ENCODE assay signal across 1 cellular context in the genomic region with DNA sequence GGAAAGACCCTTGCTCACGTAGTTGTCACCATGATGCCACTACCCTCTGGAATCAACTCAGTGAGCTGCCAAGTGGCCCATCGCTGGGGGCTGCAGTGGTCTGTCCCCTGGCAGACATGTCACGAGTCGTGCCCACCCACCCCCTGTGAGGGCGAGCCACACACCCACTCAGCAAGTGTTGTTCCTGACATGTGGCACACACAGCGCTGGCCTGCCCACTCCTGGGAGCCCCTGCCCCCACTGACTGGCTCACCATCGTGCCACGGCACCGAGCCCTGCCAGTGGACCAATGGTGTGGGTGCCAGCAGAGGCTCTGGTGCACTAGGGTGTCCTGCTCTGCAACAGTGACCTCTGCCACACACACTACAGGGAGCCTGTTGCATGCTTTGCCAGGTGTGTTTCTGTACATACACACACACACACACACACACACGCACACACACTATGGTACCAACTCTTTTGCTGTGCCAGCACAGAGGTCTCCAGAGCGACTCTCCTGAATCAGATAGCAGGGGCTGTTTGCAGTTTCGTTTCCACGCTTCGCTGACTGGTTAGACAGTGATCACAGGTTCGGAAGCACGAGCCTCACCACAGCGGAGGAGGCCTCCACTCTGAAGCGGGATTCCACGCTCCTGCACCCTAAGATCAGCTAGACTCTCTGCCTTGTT.
TF ChIP-seq lines count a peak whose summit lies in the region.

No MANE protein-coding gene starts in this region.

TF ChIP-seq in GM23338, 12 proteins besides CTCF, POLR2A, EP300 and RAD21 (continued from another document):
- TF ChIP-seq, protein P1, sequence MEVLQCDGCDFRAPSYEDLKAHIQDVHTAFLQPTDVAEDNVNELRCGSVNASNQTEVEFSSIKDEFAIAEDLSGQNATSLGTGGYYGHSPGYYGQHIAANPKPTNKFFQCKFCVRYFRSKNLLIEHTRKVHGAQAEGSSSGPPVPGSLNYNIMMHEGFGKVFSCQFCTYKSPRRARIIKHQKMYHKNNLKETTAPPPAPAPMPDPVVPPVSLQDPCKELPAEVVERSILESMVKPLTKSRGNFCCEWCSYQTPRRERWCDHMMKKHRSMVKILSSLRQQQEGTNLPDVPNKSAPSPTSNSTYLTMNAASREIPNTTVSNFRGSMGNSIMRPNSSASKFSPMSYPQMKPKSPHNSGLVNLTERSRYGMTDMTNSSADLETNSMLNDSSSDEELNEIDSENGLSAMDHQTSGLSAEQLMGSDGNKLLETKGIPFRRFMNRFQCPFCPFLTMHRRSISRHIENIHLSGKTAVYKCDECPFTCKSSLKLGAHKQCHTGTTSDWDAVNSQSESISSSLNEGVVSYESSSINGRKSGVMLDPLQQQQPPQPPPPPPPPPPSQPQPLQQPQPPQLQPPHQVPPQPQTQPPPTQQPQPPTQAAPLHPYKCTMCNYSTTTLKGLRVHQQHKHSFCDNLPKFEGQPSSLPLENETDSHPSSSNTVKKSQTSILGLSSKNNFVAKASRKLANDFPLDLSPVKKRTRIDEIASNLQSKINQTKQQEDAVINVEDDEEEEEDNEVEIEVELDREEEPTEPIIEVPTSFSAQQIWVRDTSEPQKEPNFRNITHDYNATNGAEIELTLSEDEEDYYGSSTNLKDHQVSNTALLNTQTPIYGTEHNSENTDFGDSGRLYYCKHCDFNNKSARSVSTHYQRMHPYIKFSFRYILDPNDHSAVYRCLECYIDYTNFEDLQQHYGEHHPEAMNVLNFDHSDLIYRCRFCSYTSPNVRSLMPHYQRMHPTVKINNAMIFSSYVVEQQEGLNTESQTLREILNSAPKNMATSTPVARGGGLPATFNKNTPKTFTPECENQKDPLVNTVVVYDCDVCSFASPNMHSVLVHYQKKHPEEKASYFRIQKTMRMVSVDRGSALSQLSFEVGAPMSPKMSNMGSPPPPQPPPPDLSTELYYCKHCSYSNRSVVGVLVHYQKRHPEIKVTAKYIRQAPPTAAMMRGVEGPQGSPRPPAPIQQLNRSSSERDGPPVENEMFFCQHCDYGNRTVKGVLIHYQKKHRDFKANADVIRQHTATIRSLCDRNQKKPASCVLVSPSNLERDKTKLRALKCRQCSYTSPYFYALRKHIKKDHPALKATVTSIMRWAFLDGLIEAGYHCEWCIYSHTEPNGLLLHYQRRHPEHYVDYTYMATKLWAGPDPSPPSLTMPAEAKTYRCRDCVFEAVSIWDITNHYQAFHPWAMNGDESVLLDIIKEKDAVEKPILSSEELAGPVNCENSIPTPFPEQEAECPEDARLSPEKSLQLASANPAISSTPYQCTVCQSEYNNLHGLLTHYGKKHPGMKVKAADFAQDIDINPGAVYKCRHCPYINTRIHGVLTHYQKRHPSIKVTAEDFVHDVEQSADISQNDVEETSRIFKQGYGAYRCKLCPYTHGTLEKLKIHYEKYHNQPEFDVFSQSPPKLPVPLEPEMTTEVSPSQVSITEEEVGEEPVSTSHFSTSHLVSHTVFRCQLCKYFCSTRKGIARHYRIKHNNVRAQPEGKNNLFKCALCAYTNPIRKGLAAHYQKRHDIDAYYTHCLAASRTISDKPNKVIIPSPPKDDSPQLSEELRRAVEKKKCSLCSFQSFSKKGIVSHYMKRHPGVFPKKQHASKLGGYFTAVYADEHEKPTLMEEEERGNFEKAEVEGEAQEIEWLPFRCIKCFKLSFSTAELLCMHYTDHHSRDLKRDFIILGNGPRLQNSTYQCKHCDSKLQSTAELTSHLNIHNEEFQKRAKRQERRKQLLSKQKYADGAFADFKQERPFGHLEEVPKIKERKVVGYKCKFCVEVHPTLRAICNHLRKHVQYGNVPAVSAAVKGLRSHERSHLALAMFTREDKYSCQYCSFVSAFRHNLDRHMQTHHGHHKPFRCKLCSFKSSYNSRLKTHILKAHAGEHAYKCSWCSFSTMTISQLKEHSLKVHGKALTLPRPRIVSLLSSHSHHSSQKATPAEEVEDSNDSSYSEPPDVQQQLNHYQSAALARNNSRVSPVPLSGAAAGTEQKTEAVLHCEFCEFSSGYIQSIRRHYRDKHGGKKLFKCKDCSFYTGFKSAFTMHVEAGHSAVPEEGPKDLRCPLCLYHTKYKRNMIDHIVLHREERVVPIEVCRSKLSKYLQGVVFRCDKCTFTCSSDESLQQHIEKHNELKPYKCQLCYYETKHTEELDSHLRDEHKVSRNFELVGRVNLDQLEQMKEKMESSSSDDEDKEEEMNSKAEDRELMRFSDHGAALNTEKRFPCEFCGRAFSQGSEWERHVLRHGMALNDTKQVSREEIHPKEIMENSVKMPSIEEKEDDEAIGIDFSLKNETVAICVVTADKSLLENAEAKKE (CRISPR knock-in tag; IDR thresholded peaks at IDR 0.05), result no peak
- TF ChIP-seq STAT1 (IDR thresholded peaks at IDR 0.05; ENCODE audit: unreplicated experiment), result no peak
- TF ChIP-seq ZNF331 (CRISPR knock-in tag; IDR thresholded peaks at IDR 0.05; ENCODE audit: low read depth), result no peak
- TF ChIP-seq ZNF114 (CRISPR knock-in tag; IDR thresholded peaks at IDR 0.05), result no peak
- TF ChIP-seq JUNB (IDR thresholded peaks at IDR 0.05; ENCODE audit: unreplicated experiment), result no peak
- no peak for TF ChIP-seq EZH2 (IDR thresholded peaks at IDR 0.05; ENCODE audit: low read depth, unreplicated experiment)
- TF ChIP-seq, protein P2, sequence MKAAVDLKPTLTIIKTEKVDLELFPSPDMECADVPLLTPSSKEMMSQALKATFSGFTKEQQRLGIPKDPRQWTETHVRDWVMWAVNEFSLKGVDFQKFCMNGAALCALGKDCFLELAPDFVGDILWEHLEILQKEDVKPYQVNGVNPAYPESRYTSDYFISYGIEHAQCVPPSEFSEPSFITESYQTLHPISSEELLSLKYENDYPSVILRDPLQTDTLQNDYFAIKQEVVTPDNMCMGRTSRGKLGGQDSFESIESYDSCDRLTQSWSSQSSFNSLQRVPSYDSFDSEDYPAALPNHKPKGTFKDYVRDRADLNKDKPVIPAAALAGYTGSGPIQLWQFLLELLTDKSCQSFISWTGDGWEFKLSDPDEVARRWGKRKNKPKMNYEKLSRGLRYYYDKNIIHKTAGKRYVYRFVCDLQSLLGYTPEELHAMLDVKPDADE (IDR thresholded peaks at IDR 0.05), result no peak
TF ChIP-seq in GM23338: peak in this region for 0.
